ENCODE assay signal across 8 cellular contexts in genomic region chr10:132397036-132397541, GRCh38. TPM values are rescaled to one million over a fixed set of nuclear protein-coding genes. Genes with fewer than 3 reads are reported as not detected.
DNase-seq lines count a peak whose midpoint lies in the region; ATAC-seq and TF ChIP-seq lines count a peak whose summit lies in the region.

PWWP2B (plus strand) TSS chr10:132397200; CDS start chr10:132397227, 27 bp downstream.

- H4K91ac ChIP-seq in trophoblast cell (ENCODE audit: low read depth, low read length) = peak within 1 kb of the TSS; percentile 96

- H2AFZ ChIP-seq in GM23338 = peak within 1 kb of the TSS; percentile 32; the same call in 1 of the 2 replicates
- H2AFZ ChIP-seq in OCI-LY3 (ENCODE audit: low read depth, low read length) = no peak within 1 kb of the TSS
- H2AFZ ChIP-seq in trophoblast cell (ENCODE audit: insufficient read depth, low read length, poor library complexity) = peak within 1 kb of the TSS; percentile 85

- intact Hi-C loops in Right ventricle myocardium inferior (cut with DNase I) = loop anchor here (5.0 kb wide), 1 partner anchor 240 kb away; no protein-coding TSS in a partner anchor

- no CpG with 5 or more reads among the region's 86 CpGs for WGBS in trophoblast cell (ENCODE audit: extremely low coverage, insufficient coverage, insufficient read length)

- peaks cover 6% of the 10 kb centered on the region; the same call in 1 of the 2 replicates for H3K27me3 ChIP-seq in GM23338 (ENCODE audit: insufficient read depth)
- no peaks in the 10 kb centered on the region for H3K27me3 ChIP-seq in OCI-LY3 (ENCODE audit: low read depth, low read length)
- H3K27me3 ChIP-seq in trophoblast cell (ENCODE audit: insufficient read depth, low read length) = no peaks in the 10 kb centered on the region

- H3K27ac ChIP-seq in GM23338 (ENCODE audit: low read depth) (no peak within 1 kb of the TSS), OCI-LY3 (ENCODE audit: low read length) (peak within 1 kb of the TSS; percentile 26), trophoblast cell (ENCODE audit: low read depth, low read length) (peak within 1 kb of the TSS; percentile 75)

- 0 out of 2 replicates have a peak within 1 kb of the TSS, but pooled peaks have one; percentile 56 for H3K27ac Mint-ChIP-seq in GM23338

- H3K23ac ChIP-seq in trophoblast cell (ENCODE audit: low read length) = no peak within 1 kb of the TSS

- DNase-seq in D341Med (ENCODE audit: low spot score) (peak; percentile 85), GM23338 (ENCODE audit: low spot score) (no peak), Right ventricle myocardium inferior (ENCODE audit: missing footprints) (peak; percentile 83), trophoblast cell (peak in 1 of 2 donors; percentile 60), HPDE6-E6E7 (ENCODE audit: extremely low spot score) (no peak)
- peak; percentile 58 for DNase-seq in activated naive CD4-positive, alpha-beta T cell treated with Interleukin-2 at 50 U/mL for 16 hours

- H4K12ac ChIP-seq in trophoblast cell (ENCODE audit: low read depth, low read length) = peak within 1 kb of the TSS; percentile 78

- peaks cover 21% of the 10 kb centered on the region for H3K4me1 Mint-ChIP-seq in GM23338

- H3K36me3 ChIP-seq in GM23338 (ENCODE audit: insufficient read depth) (no peaks in the 10 kb centered on the region), OCI-LY3 (replicated peaks; ENCODE audit: low read depth, low read length) (no peaks in the 10 kb centered on the region), trophoblast cell (ENCODE audit: control insufficient read depth in 1 of 2, insufficient read depth in 2 of 2, low read length in 2 of 2) (peaks cover 7 to 11% of the 10 kb centered on the region in 2 experiments)

- peaks cover 4% of the 10 kb centered on the region; the same call in 1 of the 3 replicates for H3K9me3 Mint-ChIP-seq in GM23338

- H2AK5ac ChIP-seq in trophoblast cell (ENCODE audit: low read length) = peak within 1 kb of the TSS; percentile 36

- H3K18ac ChIP-seq in trophoblast cell (ENCODE audit: low read length) = peak within 1 kb of the TSS; percentile 87

- H2BK120ac ChIP-seq in trophoblast cell (ENCODE audit: insufficient read depth, low read length, poor library complexity) = peak within 1 kb of the TSS; percentile 90

- peaks cover 7% of the 10 kb centered on the region for H3K27me3 Mint-ChIP-seq in GM23338 (ENCODE audit: insufficient read depth, low read depth, poor library complexity)

- peak within 1 kb of the TSS; percentile 78 for H2BK5ac ChIP-seq in trophoblast cell (ENCODE audit: low read depth, low read length, poor library complexity)

- peak within 1 kb of the TSS; percentile 84 for H3K4me3 Mint-ChIP-seq in GM23338

- peak within 1 kb of the TSS; percentile 91 for H4K8ac ChIP-seq in trophoblast cell (ENCODE audit: low read depth, low read length)

- H3K9me3 ChIP-seq in OCI-LY3 (ENCODE audit: insufficient read depth, low read length) (no peaks in the 10 kb centered on the region), trophoblast cell (ENCODE audit: insufficient read depth, low read depth, low read length) (peaks cover 7% of the 10 kb centered on the region)

- H3K4me2 ChIP-seq in GM23338 = peak within 1 kb of the TSS; percentile 85
- H3K4me2 ChIP-seq in OCI-LY3 (ENCODE audit: low read length) = peak within 1 kb of the TSS; percentile 78
- H3K4me2 ChIP-seq in trophoblast cell (ENCODE audit: low read length) = peak within 1 kb of the TSS; percentile 81

- H3K36me3 Mint-ChIP-seq in GM23338 (ENCODE audit: low read depth) = peaks cover 3% of the 10 kb centered on the region; the same call in 1 of the 3 replicates

- H3K4me3 ChIP-seq in GM23338 (peak within 1 kb of the TSS; percentile 61), OCI-LY3 (ENCODE audit: low read length) (peak within 1 kb of the TSS; percentile 88), trophoblast cell (ENCODE audit: low read depth, low read length) (peak within 1 kb of the TSS; percentile 83)

- no peaks in the 10 kb centered on the region for H3F3A ChIP-seq in GM23338 (replicated peaks; ENCODE audit: low read depth)

- H3K79me1 ChIP-seq in trophoblast cell (ENCODE audit: low read length) = peaks cover 53% of the 10 kb centered on the region

- H4K20me1 ChIP-seq in GM23338 (replicated peaks; ENCODE audit: insufficient read depth) = no peaks in the 10 kb centered on the region
- 0 out of 2 replicates have a peak, but pooled peaks cover 4% of the 10 kb centered on the region for H4K20me1 ChIP-seq in OCI-LY3 (ENCODE audit: insufficient read depth, low read length)

- ATAC-seq in GM23338 (no peak), Right ventricle myocardium inferior (peak; percentile 13), HG03196 (IDR thresholded peaks at IDR 0.05; ENCODE audit: unreplicated experiment) (no peak)

- peak within 1 kb of the TSS; percentile 87 for H3K4ac ChIP-seq in trophoblast cell (ENCODE audit: low read depth, low read length)

- H3K9ac ChIP-seq in OCI-LY3 (ENCODE audit: low read length) = peak within 1 kb of the TSS; percentile 70
- peak within 1 kb of the TSS; percentile 78 for H3K9ac ChIP-seq in trophoblast cell (ENCODE audit: low read length)

- H3K4me1 ChIP-seq in GM23338 (ENCODE audit: insufficient read depth) (peaks cover 7% of the 10 kb centered on the region; the same call in 1 of the 2 replicates), OCI-LY3 (ENCODE audit: low read length) (peaks cover 12% of the 10 kb centered on the region; the same call in 1 of the 2 replicates), trophoblast cell (ENCODE audit: control insufficient read depth in 1 of 2, insufficient read depth in 2 of 2, low read length in 2 of 2) (peaks cover 48 to 56% of the 10 kb centered on the region in 2 experiments)

- H3K79me2 ChIP-seq in GM23338 (replicated peaks; ENCODE audit: insufficient read depth) (no peaks in the 10 kb centered on the region), OCI-LY3 (ENCODE audit: low read length) (peaks cover 12% of the 10 kb centered on the region), trophoblast cell (ENCODE audit: control insufficient read depth, insufficient read depth, low read length, poor library complexity) (peaks cover 48% of the 10 kb centered on the region)

- peaks cover 11% of the 10 kb centered on the region for H3K9me2 ChIP-seq in GM23338 (ENCODE audit: insufficient read depth)

- TF ChIP-seq CTCF in GM23338 (conservative IDR thresholded peaks at IDR 0.05; ENCODE audit: low read depth in 2 of 2) = no peak
- TF ChIP-seq CTCF in OCI-LY3 (IDR thresholded peaks at IDR 0.05; ENCODE audit: low read depth, low read length) = no peak

- peak within 1 kb of the TSS; percentile 92 for H3K14ac ChIP-seq in trophoblast cell (ENCODE audit: low read length)

- H2BK12ac ChIP-seq in trophoblast cell (ENCODE audit: low read length) = peak within 1 kb of the TSS; percentile 20

TF ChIP-seq in GM23338, 12 proteins besides CTCF, POLR2A, EP300 and RAD21:
- TF ChIP-seq EZH2phosphoT487 (IDR thresholded peaks at IDR 0.05; ENCODE audit: unreplicated experiment) (no peak), ZNF114 (CRISPR knock-in tag; IDR thresholded peaks at IDR 0.05) (no peak)

RNA-seq across cellular contexts. Expression of gene PWWP2B, which starts in this region (rescaled TPM):
- total RNA-seq in GM23338 (2014; rRNA removed; shearing (Covaris generic)) = 8.6 and 12.8 TPM in 2 replicates
- polyA plus RNA-seq in GM23338 (2016; fragmentation: Nextera tagmentation; extraction: Ambion mirVana) = 2.2 and 2.3 TPM in 2 replicates
- 22.3 TPM for total RNA-seq in Right ventricle myocardium inferior
- polyA plus RNA-seq in trophoblast cell (2013) = 57.0 and 60.9 TPM in 2 replicates

Comparison
In these comparisons a context has a peak if more than half of its experiments do, and no peak if none do; other contexts are left out.
1. DNase-seq: peak in D341Med (single experiment), activated naive CD4-positive, alpha-beta T cell treated with Interleukin-2 at 50 U/mL for 16 hours (single experiment) and Right ventricle myocardium inferior (single experiment); none in GM23338 (single experiment) and HPDE6-E6E7 (single experiment).
2. Peak in every context shown above with its lines, with median percentiles within 50 percentile points of each other: H3K4me2 ChIP-seq and H3K4me3 ChIP-seq.